ENCODE assay signal across 22 cellular contexts in the genomic region with DNA sequence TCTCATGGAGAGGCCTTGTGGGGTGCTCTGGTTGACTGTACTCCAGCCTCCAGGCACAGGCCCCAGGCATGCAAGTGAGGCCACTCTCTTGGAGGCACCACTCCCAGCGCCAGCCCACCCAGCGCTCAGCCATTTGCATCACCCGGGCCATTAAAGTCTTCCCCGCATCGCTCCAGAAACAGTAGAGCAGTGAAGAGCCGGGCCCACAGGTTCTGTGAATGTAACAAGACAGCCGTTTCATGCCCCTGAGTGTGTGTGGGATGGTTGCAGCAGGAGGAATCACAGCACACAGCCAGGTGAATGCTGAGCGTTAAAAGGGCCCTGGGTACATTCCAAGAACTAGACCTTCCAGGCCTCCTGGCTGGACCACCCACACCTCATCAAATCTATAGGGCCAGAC. TPM values are rescaled to one million over a fixed set of nuclear protein-coding genes. Genes with fewer than 3 reads are reported as not detected.
"Had no signal": no experiment of that assay in that cellular context is flagged by ENCODE, and none has a peak within 500 bp of the region (broad histone marks: within the 10 kb centered on the region; RNA-seq: fewer than 3 reads in every experiment).

No MANE protein-coding gene starts in this region.

- H3K4me3 ChIP-seq: left lung, lung, ovary, prostate gland, thoracic aorta, upper lobe of left lung had no signal

- H3K9me3 ChIP-seq: left lung, ovary, prostate gland, SK-N-SH, thoracic aorta, upper lobe of left lung had no signal

- H3K4me1 ChIP-seq: left lung, prostate gland had no signal

- H3K27ac ChIP-seq: left lung, ovary, prostate gland, thoracic aorta, upper lobe of left lung had no signal

- H3K36me3 Mint-ChIP-seq: stimulated activated memory B cell treated with anti-CD40 and anti-IgM and Interleukin-4, amounts not matched to agents 10 μg/mL and 1 μg/mL and 100 μg/mL, for 72 hours had no signal

- H3K27me3 ChIP-seq: left lung, ovary, upper lobe of left lung had no signal

- H3K27me3 Mint-ChIP-seq: central memory CD8-positive, alpha-beta T cell; stimulated activated memory B cell treated with anti-CD40 and anti-IgM and Interleukin-4, amounts not matched to agents 10 μg/mL and 1 μg/mL and 100 μg/mL, for 72 hours had no signal

- H3K9me3 Mint-ChIP-seq: central memory CD8-positive, alpha-beta T cell; naive B cell; stimulated activated memory B cell treated with anti-CD40 and anti-IgM and Interleukin-4, amounts not matched to agents 10 μg/mL and 1 μg/mL and 100 μg/mL, for 72 hours had no signal

- ATAC-seq: esophagus mucosa; left lung; right cardiac atrium; stimulated activated memory B cell treated with anti-CD40 and anti-IgM and Interleukin-4, amounts not matched to agents 10 μg/mL and 1 μg/mL and 100 μg/mL, for 72 hours had no signal

- H3K4me2 ChIP-seq: SK-N-SH had no signal

- H3K36me3 ChIP-seq: left lung, ovary, prostate gland, thoracic aorta, upper lobe of left lung had no signal

- DNase-seq: activated CD4-positive, alpha-beta T cell treated with anti-CD3 and anti-CD28 coated beads, Interleukin-2, amount 50 U/mL, for 1 hour; activated naive CD4-positive, alpha-beta T cell treated with anti-CD3 and anti-CD28 coated beads, Interleukin-2, amount 50 U/mL, for 16 hours; effector memory CD4-positive, alpha-beta T cell; foreskin melanocyte; hippocampal formation; kidney glomerular epithelial cell; left lung; naive B cell; ovary; right cardiac atrium; SIG-M5; SK-N-SH; stimulated activated CD4-positive, alpha-beta T cell treated with anti-CD3 and anti-CD28 coated beads, Interleukin-12 subunit alpha, Interleukin-12 subunit beta, amount 100 ng/mL, for 4 hours had no signal

- H3K9ac ChIP-seq: SK-N-SH had no signal

- H3K4me3 Mint-ChIP-seq: central memory CD8-positive, alpha-beta T cell; stimulated activated memory B cell treated with anti-CD40 and anti-IgM and Interleukin-4, amounts not matched to agents 10 μg/mL and 1 μg/mL and 100 μg/mL, for 72 hours had no signal

RNA-seq across cellular contexts. Expression of a gene that starts 19.0 kb away (rescaled TPM):
- total RNA-seq: dermis microvascular lymphatic vessel endothelial cell, endothelial cell of umbilical vein had no signal
- polyA plus RNA-seq: endothelial cell of umbilical vein, SK-N-SH had no signal
